27 cellular contexts compared by ENCODE assay signal in genomic region chr14:89746135-89746534, GRCh38.
"Had no signal": no experiment of that assay in that cellular context is flagged by ENCODE, and none has a peak within 500 bp of the region (broad histone marks: within the 10 kb centered on the region; RNA-seq: fewer than 3 reads in every experiment).

No MANE protein-coding gene starts in this region.

- H3K9me3 Mint-ChIP-seq: activated naive CD4-positive, alpha-beta T cell treated with anti-CD3 and anti-CD28 coated beads, Interleukin-2, amount 50 U/mL, for 24 hours had no signal

- H3K36me3 ChIP-seq: adrenal gland, colonic mucosa, gastrocnemius medialis had no signal

- H3K27me3 Mint-ChIP-seq: activated CD4-positive, alpha-beta T cell treated with anti-CD3 and anti-CD28 coated beads for 36 hours; activated CD8-positive, alpha-beta T cell treated with anti-CD3 and anti-CD28 coated beads for 36 hours; activated naive CD4-positive, alpha-beta T cell treated with anti-CD3 and anti-CD28 coated beads, Interleukin-2, amount 50 U/mL, for 24 hours; activated naive CD8-positive, alpha-beta T cell treated with anti-CD3 and anti-CD28 coated beads for 36 hours; activated naive CD8-positive, alpha-beta T cell treated with anti-CD3 and anti-CD28 coated beads, Interleukin-2, amount 50 U/mL, for 24 hours; activated T-helper 17 cell treated with anti-CD3 and anti-CD28 coated beads, Interleukin-2, amount 50 U/mL, for 72 hours had no signal

- H3K27me3 ChIP-seq: adrenal gland, body of pancreas, colonic mucosa, foreskin keratinocyte, gastrocnemius medialis had no signal

- ATAC-seq: activated naive CD8-positive, alpha-beta T cell treated with anti-CD3 and anti-CD28 coated beads, Interleukin-2, amount 50 U/mL, for 24 hours; activated T-cell treated with anti-CD3 and anti-CD28 coated beads, Interleukin-2, amount 50 U/mL, for 4 hours; body of pancreas; esophagus mucosa; foreskin keratinocyte; gastrocnemius medialis had no signal

- H3K27ac Mint-ChIP-seq: activated CD4-positive, alpha-beta T cell treated with anti-CD3 and anti-CD28 coated beads for 36 hours; activated CD8-positive, alpha-beta T cell treated with anti-CD3 and anti-CD28 coated beads for 36 hours; activated naive CD4-positive, alpha-beta T cell treated with anti-CD3 and anti-CD28 coated beads, Interleukin-2, amount 50 U/mL, for 24 hours; activated naive CD8-positive, alpha-beta T cell treated with anti-CD3 and anti-CD28 coated beads, Interleukin-2, amount 50 U/mL, for 24 hours; activated T-helper 17 cell treated with anti-CD3 and anti-CD28 coated beads, Interleukin-2, amount 50 U/mL, for 72 hours had no signal

- H3K4me3 Mint-ChIP-seq: activated CD4-positive, alpha-beta T cell treated with anti-CD3 and anti-CD28 coated beads for 36 hours; activated CD8-positive, alpha-beta T cell treated with anti-CD3 and anti-CD28 coated beads for 36 hours; activated naive CD4-positive, alpha-beta T cell treated with anti-CD3 and anti-CD28 coated beads, Interleukin-2, amount 50 U/mL, for 24 hours; activated naive CD8-positive, alpha-beta T cell treated with anti-CD3 and anti-CD28 coated beads for 36 hours; activated naive CD8-positive, alpha-beta T cell treated with anti-CD3 and anti-CD28 coated beads, Interleukin-2, amount 50 U/mL, for 24 hours; activated T-cell treated with anti-CD3 and anti-CD28 coated beads, Interleukin-2, amount 50 U/mL, for 4 hours; activated T-helper 17 cell treated with anti-CD3 and anti-CD28 coated beads, Interleukin-2, amount 50 U/mL, for 72 hours had no signal

- H3K4me3 ChIP-seq: adrenal gland, body of pancreas, colonic mucosa, gastrocnemius medialis had no signal

- H3K4me1 ChIP-seq: body of pancreas, colonic mucosa, foreskin keratinocyte, gastrocnemius medialis had no signal

- H3K9me3 ChIP-seq: adrenal gland, body of pancreas, colonic mucosa, gastrocnemius medialis had no signal

- DNase-seq: activated CD4-positive, alpha-beta T cell treated with anti-CD3 and anti-CD28 coated beads, Interleukin-2, amount 50 U/mL, for 1 hour; activated CD4-positive, alpha-beta T cell treated with anti-CD3 and anti-CD28 coated beads, Interleukin-2, amount 50 U/mL, for 48 hours; activated CD4-positive, CD25-positive, alpha-beta regulatory T cell; activated CD4-positive, CD25-positive, alpha-beta regulatory T cell treated with anti-CD3 and anti-CD28 coated beads, Interleukin-2, amount 50 U/mL, for 72 hours; activated CD8-positive, alpha-beta memory T cell treated with anti-CD3 and anti-CD28 coated beads for 24 hours; activated effector memory CD4-positive, alpha-beta T cell treated with Interleukin-2 at 50 U/mL for 16 hours; activated gamma-delta T cell treated with Interleukin-2 at 50 U/mL for 16 hours; activated naive CD4-positive, alpha-beta T cell treated with Interleukin-2 at 50 U/mL for 16 hours; activated naive CD8-positive, alpha-beta T cell treated with anti-CD3 and anti-CD28 coated beads for 36 hours; activated naive CD8-positive, alpha-beta T cell treated with anti-CD3 and anti-CD28 coated beads, Interleukin-2, amount 50 U/mL, for 24 hours; activated T-cell treated with anti-CD3 and anti-CD28 coated beads, Interleukin-2, amount 50 U/mL, for 4 hours; adrenal gland; amygdala; aorta; body of pancreas; central memory CD4-positive, alpha-beta T cell; cerebellar nuclear complex; colonic mucosa; effector CD8-positive, alpha-beta T cell; foreskin keratinocyte; gastrocnemius medialis; glutamatergic neuron had no signal

- H3K27ac ChIP-seq: adrenal gland, body of pancreas, colonic mucosa, foreskin keratinocyte, gastrocnemius medialis had no signal
